8 cellular contexts compared by ENCODE assay signal in genomic region chr17:75205793-75206163, GRCh38. TPM values are rescaled to one million over a fixed set of nuclear protein-coding genes. Genes with fewer than 3 reads are reported as not detected.
DNase-seq lines count a peak whose midpoint lies in the region; ATAC-seq and TF ChIP-seq lines count a peak whose summit lies in the region.

No MANE protein-coding gene starts in this region.

- peak overlapping the region; percentile 98 for H3K9ac ChIP-seq in iPS-18a (ENCODE audit: low read length)

- intact Hi-C loops in activated CD8-positive, alpha-beta T cell treated with anti-CD3 and anti-CD28 coated beads for 36 hours (cut with micrococcal nuclease): no loop called here

- H3K4me3 ChIP-seq in iPS-18a (ENCODE audit: low read length) (peak overlapping the region; percentile 97), thoracic aorta (peak overlapping the region; percentile 88)

- peak; percentile 24 for ATAC-seq in activated CD8-positive, alpha-beta T cell treated with anti-CD3 and anti-CD28 coated beads for 36 hours
- ATAC-seq in thoracic aorta (ENCODE audit: insufficient number of reproducible peaks, low FRiP score, low read depth): no peak

- TF ChIP-seq CTCF in activated CD8-positive, alpha-beta T cell treated with anti-CD3 and anti-CD28 coated beads for 36 hours (IDR thresholded peaks at IDR 0.05): no peak
- no peak for TF ChIP-seq CTCF in thoracic aorta (IDR thresholded peaks at IDR 0.05)

- no peaks in the 10 kb centered on the region for H3K9me3 Mint-ChIP-seq in activated CD4-positive, alpha-beta T cell treated with anti-CD3 and anti-CD28 coated beads, Interleukin-2, amount 10 ng/mL, durations not matched to agents 7 days and 5 days
- no peaks in the 10 kb centered on the region for H3K9me3 Mint-ChIP-seq in activated CD8-positive, alpha-beta T cell treated with anti-CD3 and anti-CD28 coated beads for 36 hours

- H3K27ac Mint-ChIP-seq in activated CD4-positive, alpha-beta T cell treated with anti-CD3 and anti-CD28 coated beads, Interleukin-2, amount 10 ng/mL, durations not matched to agents 7 days and 5 days: peak overlapping the region; percentile 100
- peak overlapping the region; percentile 100 for H3K27ac Mint-ChIP-seq in activated CD8-positive, alpha-beta T cell treated with anti-CD3 and anti-CD28 coated beads for 36 hours

- H3K27me3 Mint-ChIP-seq in activated CD4-positive, alpha-beta T cell treated with anti-CD3 and anti-CD28 coated beads, Interleukin-2, amount 10 ng/mL, durations not matched to agents 7 days and 5 days: no peaks in the 10 kb centered on the region
- H3K27me3 Mint-ChIP-seq in activated CD8-positive, alpha-beta T cell treated with anti-CD3 and anti-CD28 coated beads for 36 hours: no peaks in the 10 kb centered on the region

- H3K4me3 Mint-ChIP-seq in activated CD4-positive, alpha-beta T cell treated with anti-CD3 and anti-CD28 coated beads, Interleukin-2, amount 10 ng/mL, durations not matched to agents 7 days and 5 days: peak overlapping the region; percentile 98
- H3K4me3 Mint-ChIP-seq in activated CD8-positive, alpha-beta T cell treated with anti-CD3 and anti-CD28 coated beads for 36 hours: peak overlapping the region; percentile 95

- no peaks in the 10 kb centered on the region for H3K4me1 ChIP-seq in iPS-18a (ENCODE audit: control insufficient read depth, low read depth, low read length)
- H3K4me1 ChIP-seq in thoracic aorta (ENCODE audit: control insufficient read depth in 1 of 2, low read depth in 2 of 2): peaks cover 18 to 20% of the 10 kb centered on the region in 2 donors

- no peaks in the 10 kb centered on the region for H3K27me3 ChIP-seq in iPS-18a (ENCODE audit: control insufficient read depth, insufficient read depth, low read length)
- no peaks in the 10 kb centered on the region for H3K27me3 ChIP-seq in thoracic aorta (replicated peaks; ENCODE audit: insufficient read depth)

- peaks cover 23% of the 10 kb centered on the region for H3K36me3 Mint-ChIP-seq in activated CD4-positive, alpha-beta T cell treated with anti-CD3 and anti-CD28 coated beads, Interleukin-2, amount 10 ng/mL, durations not matched to agents 7 days and 5 days (ENCODE audit: low read depth)
- peaks cover 20% of the 10 kb centered on the region for H3K36me3 Mint-ChIP-seq in activated CD8-positive, alpha-beta T cell treated with anti-CD3 and anti-CD28 coated beads for 36 hours (ENCODE audit: low read depth)

- peaks cover 30% of the 10 kb centered on the region for H3K4me1 Mint-ChIP-seq in activated CD4-positive, alpha-beta T cell treated with anti-CD3 and anti-CD28 coated beads, Interleukin-2, amount 10 ng/mL, durations not matched to agents 7 days and 5 days
- H3K4me1 Mint-ChIP-seq in activated CD8-positive, alpha-beta T cell treated with anti-CD3 and anti-CD28 coated beads for 36 hours (ENCODE audit: low read depth): peaks cover 22% of the 10 kb centered on the region

- no peaks in the 10 kb centered on the region for H3K9me3 ChIP-seq in iPS-18a (ENCODE audit: control insufficient read depth, low read depth, low read length)
- H3K9me3 ChIP-seq in thoracic aorta: no peaks in the 10 kb centered on the region

- H3K27ac ChIP-seq in iPS-18a (ENCODE audit: low read length) (peak overlapping the region; percentile 93), thoracic aorta (peak overlapping the region; percentile 90 to 91)

- CTCF ChIA-PET in activated CD4-positive, alpha-beta T cell treated with anti-CD3 and anti-CD28 coated beads, Interleukin-2, amount 10 ng/mL, durations not matched to agents 7 days and 5 days (lab: Charles Lee): interaction anchor here (0.6 to 3.3 kb wide), 7 partner anchors 9 to 451 kb away, joined by 3 to 17 read pairs (median 4); partner anchors contain the start of gene MIF4GD
- CTCF ChIA-PET in activated CD8-positive, alpha-beta T cell treated with anti-CD3 and anti-CD28 coated beads for 36 hours (lab: Charles Lee): interaction anchor here (0.9 to 9.3 kb wide), 12 partner anchors 9 to 207 kb away, joined by 3 to 221 read pairs (median 4); partner anchors contain the start of gene MIF4GD
- CTCF ChIA-PET in HEK293T (lab: Yijun Ruan, JAX): interaction anchor here (1.9 to 2.3 kb wide), 2 partner anchors 34 to 92 kb away, joined by 8 to 11 read pairs; no protein-coding TSS in a partner anchor

- H3K36me3 ChIP-seq in iPS-18a (ENCODE audit: control insufficient read depth, low read depth, low read length) (peaks cover 19% of the 10 kb centered on the region), thoracic aorta (peaks cover 9% of the 10 kb centered on the region)

- POLR2A ChIA-PET in activated CD4-positive, alpha-beta T cell treated with anti-CD3 and anti-CD28 coated beads, Interleukin-2, amount 10 ng/mL, durations not matched to agents 7 days and 5 days (lab: Charles Lee): interaction anchor here (0.5 to 1.1 kb wide), 4 partner anchors 28 to 55 kb away, joined by 3 to 4 read pairs (median 4); partner anchors contain the start of genes GGA3 and MRPS7
- POLR2A ChIA-PET in activated CD8-positive, alpha-beta T cell treated with anti-CD3 and anti-CD28 coated beads for 36 hours (lab: Charles Lee): interaction anchor here (0.7 to 2.0 kb wide), 15 partner anchors 10 to 193 kb away, joined by 3 to 9 read pairs (median 4); partner anchors contain the start of genes JPT1, MIF4GD, MRPL58 and NT5C
- POLR2A ChIA-PET in HEK293T (lab: Yijun Ruan, JAX): interaction anchor here (0.7 to 3.5 kb wide), 31 partner anchors 9 to 574 kb away, joined by 3 to 19 read pairs (median 6); partner anchors contain the start of genes ARMC7, GGA3, HID1 and MIF4GD

- no peak for DNase-seq in activated CD4-positive, alpha-beta T cell treated with anti-CD3 and anti-CD28 coated beads, Interleukin-2, amount 10 ng/mL, durations not matched to agents 7 days and 5 days
- DNase-seq in activated CD4-positive, alpha-beta T cell treated with anti-CD3 and anti-CD28 coated beads, Interleukin-2, amount 50 U/mL, for 48 hours: no peak
- no peak for DNase-seq in activated CD8-positive, alpha-beta T cell treated with anti-CD3 and anti-CD28 coated beads for 36 hours
- DNase-seq in thoracic aorta (ENCODE audit: low spot score): no peak
- DNase-seq in anterior cingulate cortex (lab: John Stamatoyannopoulos, UW): no peak
- no peak for DNase-seq in effector CD8-positive, alpha-beta T cell (lab: John Stamatoyannopoulos, UW)
- DNase-seq in HEK293T (ENCODE audit: extremely low spot score): no peak

TF ChIP-seq in HEK293T, 16 proteins besides CTCF, POLR2A, EP300 and RAD21:
- TF ChIP-seq ZNF384 (IDR thresholded peaks at IDR 0.05): no peak
- no peak for TF ChIP-seq FOXM1 (IDR thresholded peaks at IDR 0.05; ENCODE audit: borderline replicate concordance)

RNA-seq across cellular contexts. Expression of gene NUP85, which starts 0.3 kb away (rescaled TPM):
- 100 to 1,000 TPM; 140 to 172 TPM for total RNA-seq in activated CD4-positive, alpha-beta T cell treated with anti-CD3 and anti-CD28 coated beads, Interleukin-2, amount 10 ng/mL, durations not matched to agents 7 days and 5 days
- total RNA-seq in activated CD8-positive, alpha-beta T cell treated with anti-CD3 and anti-CD28 coated beads for 36 hours: 100 to 1,000 TPM; 108 to 116 TPM
- total RNA-seq in thoracic aorta: 10 to 100 TPM; 30.3 to 39.3 TPM

RNA-seq across cellular contexts. Expression of gene SUMO2, which starts 23.0 kb away (rescaled TPM):
- total RNA-seq in activated CD4-positive, alpha-beta T cell treated with anti-CD3 and anti-CD28 coated beads, Interleukin-2, amount 10 ng/mL, durations not matched to agents 7 days and 5 days: 100 to 1,000 TPM; 527 to 642 TPM
- total RNA-seq in activated CD8-positive, alpha-beta T cell treated with anti-CD3 and anti-CD28 coated beads for 36 hours: 100 to 1,000 TPM; 506 to 525 TPM
- 10 to 100 TPM; 57.9 to 60.1 TPM for total RNA-seq in thoracic aorta

RNA-seq across cellular contexts. Expression of gene JPT1, which starts 51.5 kb away (rescaled TPM):
- total RNA-seq in activated CD4-positive, alpha-beta T cell treated with anti-CD3 and anti-CD28 coated beads, Interleukin-2, amount 10 ng/mL, durations not matched to agents 7 days and 5 days: 100 to 1,000 TPM; 277 to 280 TPM
- 100 to 1,000 TPM; 203 to 208 TPM for total RNA-seq in activated CD8-positive, alpha-beta T cell treated with anti-CD3 and anti-CD28 coated beads for 36 hours
- total RNA-seq in thoracic aorta: 10 to 100 TPM; 19.6 to 45.7 TPM

RNA-seq across cellular contexts. Expression of gene GGA3, which starts 55.6 kb away (rescaled TPM):
- 10 to 100 TPM; 80.2 to 86.1 TPM for total RNA-seq in activated CD4-positive, alpha-beta T cell treated with anti-CD3 and anti-CD28 coated beads, Interleukin-2, amount 10 ng/mL, durations not matched to agents 7 days and 5 days
- total RNA-seq in activated CD8-positive, alpha-beta T cell treated with anti-CD3 and anti-CD28 coated beads for 36 hours: 10 to 100 TPM; 65.5 to 65.8 TPM
- 10 to 100 TPM; 33.3 to 41.9 TPM for total RNA-seq in thoracic aorta

RNA-seq across cellular contexts. Expression of gene MRPS7, which starts 55.9 kb away (rescaled TPM):
- 10 to 100 TPM; 35.4 to 38.2 TPM for total RNA-seq in activated CD4-positive, alpha-beta T cell treated with anti-CD3 and anti-CD28 coated beads, Interleukin-2, amount 10 ng/mL, durations not matched to agents 7 days and 5 days
- total RNA-seq in activated CD8-positive, alpha-beta T cell treated with anti-CD3 and anti-CD28 coated beads for 36 hours: 10 to 100 TPM; 76.3 to 80.0 TPM
- 10 to 100 TPM; 29.0 to 33.2 TPM for total RNA-seq in thoracic aorta

Comparison
In these comparisons a context has a peak if more than half of its experiments do, and no peak if none do; other contexts are left out.
1. RNA of gene SUMO2, which starts 23.0 kb away (total RNA-seq): 527 to 642 TPM in activated CD4-positive, alpha-beta T cell treated with anti-CD3 and anti-CD28 coated beads, Interleukin-2, amount 10 ng/mL, durations not matched to agents 7 days and 5 days and 506 to 525 TPM in activated CD8-positive, alpha-beta T cell treated with anti-CD3 and anti-CD28 coated beads for 36 hours; 57.9 to 60.1 TPM in thoracic aorta; every median in the first group is over 4 times any median in the second.
2. RNA of gene JPT1, which starts 51.5 kb away (total RNA-seq): 277 to 280 TPM in activated CD4-positive, alpha-beta T cell treated with anti-CD3 and anti-CD28 coated beads, Interleukin-2, amount 10 ng/mL, durations not matched to agents 7 days and 5 days and 203 to 208 TPM in activated CD8-positive, alpha-beta T cell treated with anti-CD3 and anti-CD28 coated beads for 36 hours; 19.6 to 45.7 TPM in thoracic aorta; every median in the first group is over 4 times any median in the second.